In the genomic region with DNA sequence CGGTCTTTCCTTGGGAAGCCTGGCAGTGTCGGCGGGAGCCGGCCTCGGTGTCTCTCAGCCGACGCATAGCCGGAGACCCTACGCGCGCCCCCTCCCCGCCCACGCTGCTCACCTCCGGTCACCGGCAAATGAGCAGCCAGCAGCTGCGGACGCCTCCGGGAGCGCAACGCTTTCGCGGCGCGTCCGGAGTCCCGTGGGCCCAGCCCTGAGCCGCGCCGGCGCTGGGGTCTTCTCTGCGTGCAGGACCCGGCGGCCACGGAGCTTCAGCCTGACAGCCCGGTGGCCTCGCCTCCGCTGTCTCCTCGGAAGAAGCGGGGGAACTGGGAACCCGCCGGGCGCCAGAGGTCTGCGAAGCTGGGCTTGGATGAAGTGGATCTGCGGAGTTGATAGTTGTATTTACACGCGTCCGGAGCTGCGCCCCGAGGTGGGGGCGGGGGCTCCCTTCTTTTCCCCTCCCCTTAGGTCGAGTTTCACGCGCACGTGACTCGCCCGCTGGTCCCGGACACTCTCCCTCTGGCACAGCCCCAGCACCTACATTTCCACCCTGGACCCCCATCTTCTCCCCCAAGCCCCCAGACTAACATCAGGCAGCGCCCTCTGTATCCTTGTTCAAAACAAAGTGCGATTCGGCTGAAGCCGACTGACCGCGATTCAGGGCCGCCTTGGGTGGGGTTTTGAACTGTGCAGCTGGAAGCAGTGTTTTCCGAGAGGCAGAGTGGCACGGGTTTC, we compare ENCODE assay signal across 1 cellular context.
A peak's percentile ranks its signal among the peaks of the same experiment; 100 is the strongest.
TF ChIP-seq lines count a peak whose summit lies in the region.

A gene (minus strand): TSS at position 371 of the 729 bp plus-strand sequence. CDS start 1,591 bp downstream, outside the sequence.

TF ChIP-seq in HepG2, 621 proteins besides CTCF, POLR2A, EP300 and RAD21 (continued from another document and continues in another):
- TF ChIP-seq, protein P1, sequence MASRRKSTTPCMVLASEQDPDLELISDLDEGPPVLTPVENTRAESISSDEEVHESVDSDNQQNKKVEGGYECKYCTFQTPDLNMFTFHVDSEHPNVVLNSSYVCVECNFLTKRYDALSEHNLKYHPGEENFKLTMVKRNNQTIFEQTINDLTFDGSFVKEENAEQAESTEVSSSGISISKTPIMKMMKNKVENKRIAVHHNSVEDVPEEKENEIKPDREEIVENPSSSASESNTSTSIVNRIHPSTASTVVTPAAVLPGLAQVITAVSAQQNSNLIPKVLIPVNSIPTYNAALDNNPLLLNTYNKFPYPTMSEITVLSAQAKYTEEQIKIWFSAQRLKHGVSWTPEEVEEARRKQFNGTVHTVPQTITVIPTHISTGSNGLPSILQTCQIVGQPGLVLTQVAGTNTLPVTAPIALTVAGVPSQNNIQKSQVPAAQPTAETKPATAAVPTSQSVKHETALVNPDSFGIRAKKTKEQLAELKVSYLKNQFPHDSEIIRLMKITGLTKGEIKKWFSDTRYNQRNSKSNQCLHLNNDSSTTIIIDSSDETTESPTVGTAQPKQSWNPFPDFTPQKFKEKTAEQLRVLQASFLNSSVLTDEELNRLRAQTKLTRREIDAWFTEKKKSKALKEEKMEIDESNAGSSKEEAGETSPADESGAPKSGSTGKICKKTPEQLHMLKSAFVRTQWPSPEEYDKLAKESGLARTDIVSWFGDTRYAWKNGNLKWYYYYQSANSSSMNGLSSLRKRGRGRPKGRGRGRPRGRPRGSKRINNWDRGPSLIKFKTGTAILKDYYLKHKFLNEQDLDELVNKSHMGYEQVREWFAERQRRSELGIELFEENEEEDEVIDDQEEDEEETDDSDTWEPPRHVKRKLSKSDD (CRISPR knock-in tag; IDR thresholded peaks at IDR 0.05; ENCODE audit: low read depth) = peak; percentile 68; the same call in 1 of the 2 replicates
- TF ChIP-seq, protein P2, sequence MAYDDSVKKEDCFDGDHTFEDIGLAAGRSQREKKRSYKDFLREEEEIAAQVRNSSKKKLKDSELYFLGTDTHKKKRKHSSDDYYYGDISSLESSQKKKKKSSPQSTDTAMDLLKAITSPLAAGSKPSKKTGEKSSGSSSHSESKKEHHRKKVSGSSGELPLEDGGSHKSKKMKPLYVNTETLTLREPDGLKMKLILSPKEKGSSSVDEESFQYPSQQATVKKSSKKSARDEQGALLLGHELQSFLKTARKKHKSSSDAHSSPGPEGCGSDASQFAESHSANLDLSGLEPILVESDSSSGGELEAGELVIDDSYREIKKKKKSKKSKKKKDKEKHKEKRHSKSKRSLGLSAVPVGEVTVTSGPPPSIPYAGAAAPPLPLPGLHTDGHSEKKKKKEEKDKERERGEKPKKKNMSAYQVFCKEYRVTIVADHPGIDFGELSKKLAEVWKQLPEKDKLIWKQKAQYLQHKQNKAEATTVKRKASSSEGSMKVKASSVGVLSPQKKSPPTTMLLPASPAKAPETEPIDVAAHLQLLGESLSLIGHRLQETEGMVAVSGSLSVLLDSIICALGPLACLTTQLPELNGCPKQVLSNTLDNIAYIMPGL (CRISPR knock-in tag; IDR thresholded peaks at IDR 0.05; ENCODE audit: borderline replicate concordance in 1 of 2, low read depth in 1 of 2) = peak; percentile 33 to 43; a peak in 2 of 4 replicates
- TF ChIP-seq MTF1 (CRISPR knock-in tag; IDR thresholded peaks at IDR 0.05) = no peak
- 0 out of 2 replicates have a peak, but pooled peaks have one; percentile 11 for TF ChIP-seq ZNF598 (CRISPR knock-in tag; IDR thresholded peaks at IDR 0.05; ENCODE audit: borderline replicate concordance)
- peak; percentile 36 for TF ChIP-seq HNRNPK (IDR thresholded peaks at IDR 0.05; ENCODE audit: low read depth, low read length, poor library complexity, severe bottlenecking)
- no peak for TF ChIP-seq PLRG1 (conservative IDR thresholded peaks at IDR 0.05)
- 0 out of 2 replicates have a peak, but pooled peaks have one; percentile 20 for TF ChIP-seq ZNF12 (CRISPR knock-in tag; IDR thresholded peaks at IDR 0.05)
- TF ChIP-seq ELF3 (CRISPR knock-in tag; IDR thresholded peaks at IDR 0.05) = 0 out of 2 replicates have a peak, but pooled peaks have one; percentile 15
- TF ChIP-seq, protein P3, sequence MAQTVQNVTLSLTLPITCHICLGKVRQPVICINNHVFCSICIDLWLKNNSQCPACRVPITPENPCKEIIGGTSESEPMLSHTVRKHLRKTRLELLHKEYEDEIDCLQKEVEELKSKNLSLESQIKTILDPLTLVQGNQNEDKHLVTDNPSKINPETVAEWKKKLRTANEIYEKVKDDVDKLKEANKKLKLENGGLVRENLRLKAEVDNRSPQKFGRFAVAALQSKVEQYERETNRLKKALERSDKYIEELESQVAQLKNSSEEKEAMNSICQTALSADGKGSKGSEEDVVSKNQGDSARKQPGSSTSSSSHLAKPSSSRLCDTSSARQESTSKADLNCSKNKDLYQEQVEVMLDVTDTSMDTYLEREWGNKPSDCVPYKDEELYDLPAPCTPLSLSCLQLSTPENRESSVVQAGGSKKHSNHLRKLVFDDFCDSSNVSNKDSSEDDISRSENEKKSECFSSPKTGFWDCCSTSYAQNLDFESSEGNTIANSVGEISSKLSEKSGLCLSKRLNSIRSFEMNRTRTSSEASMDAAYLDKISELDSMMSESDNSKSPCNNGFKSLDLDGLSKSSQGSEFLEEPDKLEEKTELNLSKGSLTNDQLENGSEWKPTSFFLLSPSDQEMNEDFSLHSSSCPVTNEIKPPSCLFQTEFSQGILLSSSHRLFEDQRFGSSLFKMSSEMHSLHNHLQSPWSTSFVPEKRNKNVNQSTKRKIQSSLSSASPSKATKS (CRISPR knock-in tag; IDR thresholded peaks at IDR 0.05) = no peak
- TF ChIP-seq KLF6 (CRISPR knock-in tag; IDR thresholded peaks at IDR 0.05) = peak; percentile 65; the same call in 1 of the 2 replicates
- 0 out of 2 replicates have a peak, but pooled peaks have one; percentile 34 for TF ChIP-seq RARA (CRISPR knock-in tag; IDR thresholded peaks at IDR 0.05)
- TF ChIP-seq ZNF775 (CRISPR knock-in tag; IDR thresholded peaks at IDR 0.05; ENCODE audit: borderline replicate concordance) = no peak
- TF ChIP-seq HMGA1 (CRISPR knock-in tag; conservative IDR thresholded peaks at IDR 0.05) = no peak
- TF ChIP-seq HNRNPLL (IDR thresholded peaks at IDR 0.05; ENCODE audit: low read depth, low read length, poor library complexity, severe bottlenecking) = peak; percentile 89
- TF ChIP-seq ZNF121 (CRISPR knock-in tag; IDR thresholded peaks at IDR 0.05) = no peak
- peak; percentile 58; the same call in 1 of the 2 replicates for TF ChIP-seq ZNF761 (CRISPR knock-in tag; conservative IDR thresholded peaks at IDR 0.05)
- TF ChIP-seq TBX2 (CRISPR knock-in tag; IDR thresholded peaks at IDR 0.05; ENCODE audit: borderline replicate concordance) = peak; percentile 18; the same call in 1 of the 2 replicates
- TF ChIP-seq, protein P4, sequence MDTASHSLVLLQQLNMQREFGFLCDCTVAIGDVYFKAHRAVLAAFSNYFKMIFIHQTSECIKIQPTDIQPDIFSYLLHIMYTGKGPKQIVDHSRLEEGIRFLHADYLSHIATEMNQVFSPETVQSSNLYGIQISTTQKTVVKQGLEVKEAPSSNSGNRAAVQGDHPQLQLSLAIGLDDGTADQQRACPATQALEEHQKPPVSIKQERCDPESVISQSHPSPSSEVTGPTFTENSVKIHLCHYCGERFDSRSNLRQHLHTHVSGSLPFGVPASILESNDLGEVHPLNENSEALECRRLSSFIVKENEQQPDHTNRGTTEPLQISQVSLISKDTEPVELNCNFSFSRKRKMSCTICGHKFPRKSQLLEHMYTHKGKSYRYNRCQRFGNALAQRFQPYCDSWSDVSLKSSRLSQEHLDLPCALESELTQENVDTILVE (CRISPR knock-in tag; IDR thresholded peaks at IDR 0.05) = 0 out of 2 replicates have a peak, but pooled peaks have one; percentile 41
- TF ChIP-seq KLF11 (CRISPR knock-in tag; IDR thresholded peaks at IDR 0.05) = peak; percentile 50; the same call in 1 of the 2 replicates
- TF ChIP-seq CBX2 (IDR thresholded peaks at IDR 0.05; ENCODE audit: low read depth, low read length) = no peak
- TF ChIP-seq CBX2 (CRISPR knock-in tag; IDR thresholded peaks at IDR 0.05; ENCODE audit: low read depth) = no peak
- TF ChIP-seq, protein P5, sequence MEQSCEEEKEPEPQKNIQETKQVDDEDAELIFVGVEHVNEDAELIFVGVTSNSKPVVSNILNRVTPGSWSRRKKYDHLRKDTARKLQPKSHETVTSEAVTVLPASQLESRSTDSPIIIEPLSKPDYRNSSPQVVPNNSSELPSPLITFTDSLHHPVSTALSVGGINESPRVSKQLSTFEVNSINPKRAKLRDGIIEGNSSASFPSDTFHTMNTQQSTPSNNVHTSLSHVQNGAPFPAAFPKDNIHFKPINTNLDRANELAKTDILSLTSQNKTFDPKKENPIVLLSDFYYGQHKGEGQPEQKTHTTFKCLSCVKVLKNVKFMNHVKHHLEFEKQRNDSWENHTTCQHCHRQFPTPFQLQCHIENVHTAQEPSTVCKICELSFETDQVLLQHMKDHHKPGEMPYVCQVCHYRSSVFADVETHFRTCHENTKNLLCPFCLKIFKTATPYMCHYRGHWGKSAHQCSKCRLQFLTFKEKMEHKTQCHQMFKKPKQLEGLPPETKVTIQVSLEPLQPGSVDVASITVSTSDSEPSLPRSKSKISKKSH (CRISPR knock-in tag; IDR thresholded peaks at IDR 0.05; ENCODE audit: borderline replicate concordance) = peak; percentile 92
- 0 out of 2 replicates have a peak, but pooled peaks have one; percentile 6 for TF ChIP-seq ZNF607 (CRISPR knock-in tag; IDR thresholded peaks at IDR 0.05; ENCODE audit: borderline replicate concordance)
- TF ChIP-seq ZSCAN20 (CRISPR knock-in tag; IDR thresholded peaks at IDR 0.05; ENCODE audit: borderline replicate concordance) = no peak
- peak; percentile 87 for TF ChIP-seq RBFOX2 (IDR thresholded peaks at IDR 0.05; ENCODE audit: low read depth, low read length)
- TF ChIP-seq, protein P6, sequence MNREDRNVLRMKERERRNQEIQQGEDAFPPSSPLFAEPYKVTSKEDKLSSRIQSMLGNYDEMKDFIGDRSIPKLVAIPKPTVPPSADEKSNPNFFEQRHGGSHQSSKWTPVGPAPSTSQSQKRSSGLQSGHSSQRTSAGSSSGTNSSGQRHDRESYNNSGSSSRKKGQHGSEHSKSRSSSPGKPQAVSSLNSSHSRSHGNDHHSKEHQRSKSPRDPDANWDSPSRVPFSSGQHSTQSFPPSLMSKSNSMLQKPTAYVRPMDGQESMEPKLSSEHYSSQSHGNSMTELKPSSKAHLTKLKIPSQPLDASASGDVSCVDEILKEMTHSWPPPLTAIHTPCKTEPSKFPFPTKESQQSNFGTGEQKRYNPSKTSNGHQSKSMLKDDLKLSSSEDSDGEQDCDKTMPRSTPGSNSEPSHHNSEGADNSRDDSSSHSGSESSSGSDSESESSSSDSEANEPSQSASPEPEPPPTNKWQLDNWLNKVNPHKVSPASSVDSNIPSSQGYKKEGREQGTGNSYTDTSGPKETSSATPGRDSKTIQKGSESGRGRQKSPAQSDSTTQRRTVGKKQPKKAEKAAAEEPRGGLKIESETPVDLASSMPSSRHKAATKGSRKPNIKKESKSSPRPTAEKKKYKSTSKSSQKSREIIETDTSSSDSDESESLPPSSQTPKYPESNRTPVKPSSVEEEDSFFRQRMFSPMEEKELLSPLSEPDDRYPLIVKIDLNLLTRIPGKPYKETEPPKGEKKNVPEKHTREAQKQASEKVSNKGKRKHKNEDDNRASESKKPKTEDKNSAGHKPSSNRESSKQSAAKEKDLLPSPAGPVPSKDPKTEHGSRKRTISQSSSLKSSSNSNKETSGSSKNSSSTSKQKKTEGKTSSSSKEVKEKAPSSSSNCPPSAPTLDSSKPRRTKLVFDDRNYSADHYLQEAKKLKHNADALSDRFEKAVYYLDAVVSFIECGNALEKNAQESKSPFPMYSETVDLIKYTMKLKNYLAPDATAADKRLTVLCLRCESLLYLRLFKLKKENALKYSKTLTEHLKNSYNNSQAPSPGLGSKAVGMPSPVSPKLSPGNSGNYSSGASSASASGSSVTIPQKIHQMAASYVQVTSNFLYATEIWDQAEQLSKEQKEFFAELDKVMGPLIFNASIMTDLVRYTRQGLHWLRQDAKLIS (CRISPR knock-in tag; IDR thresholded peaks at IDR 0.05) = 0 out of 2 replicates have a peak, but pooled peaks have one; percentile 35
- 0 out of 2 replicates have a peak, but pooled peaks have one; percentile 63 for TF ChIP-seq IRX3 (CRISPR knock-in tag; IDR thresholded peaks at IDR 0.05; ENCODE audit: borderline replicate concordance, low read depth)
- TF ChIP-seq, protein P7, sequence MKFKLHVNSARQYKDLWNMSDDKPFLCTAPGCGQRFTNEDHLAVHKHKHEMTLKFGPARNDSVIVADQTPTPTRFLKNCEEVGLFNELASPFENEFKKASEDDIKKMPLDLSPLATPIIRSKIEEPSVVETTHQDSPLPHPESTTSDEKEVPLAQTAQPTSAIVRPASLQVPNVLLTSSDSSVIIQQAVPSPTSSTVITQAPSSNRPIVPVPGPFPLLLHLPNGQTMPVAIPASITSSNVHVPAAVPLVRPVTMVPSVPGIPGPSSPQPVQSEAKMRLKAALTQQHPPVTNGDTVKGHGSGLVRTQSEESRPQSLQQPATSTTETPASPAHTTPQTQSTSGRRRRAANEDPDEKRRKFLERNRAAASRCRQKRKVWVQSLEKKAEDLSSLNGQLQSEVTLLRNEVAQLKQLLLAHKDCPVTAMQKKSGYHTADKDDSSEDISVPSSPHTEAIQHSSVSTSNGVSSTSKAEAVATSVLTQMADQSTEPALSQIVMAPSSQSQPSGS (CRISPR knock-in tag; IDR thresholded peaks at IDR 0.05) = 0 out of 2 replicates have a peak, but pooled peaks have one; percentile 12
- no peak for TF ChIP-seq ZNF10 (CRISPR knock-in tag; IDR thresholded peaks at IDR 0.05; ENCODE audit: borderline replicate concordance, low read depth)
- TF ChIP-seq, protein P8, sequence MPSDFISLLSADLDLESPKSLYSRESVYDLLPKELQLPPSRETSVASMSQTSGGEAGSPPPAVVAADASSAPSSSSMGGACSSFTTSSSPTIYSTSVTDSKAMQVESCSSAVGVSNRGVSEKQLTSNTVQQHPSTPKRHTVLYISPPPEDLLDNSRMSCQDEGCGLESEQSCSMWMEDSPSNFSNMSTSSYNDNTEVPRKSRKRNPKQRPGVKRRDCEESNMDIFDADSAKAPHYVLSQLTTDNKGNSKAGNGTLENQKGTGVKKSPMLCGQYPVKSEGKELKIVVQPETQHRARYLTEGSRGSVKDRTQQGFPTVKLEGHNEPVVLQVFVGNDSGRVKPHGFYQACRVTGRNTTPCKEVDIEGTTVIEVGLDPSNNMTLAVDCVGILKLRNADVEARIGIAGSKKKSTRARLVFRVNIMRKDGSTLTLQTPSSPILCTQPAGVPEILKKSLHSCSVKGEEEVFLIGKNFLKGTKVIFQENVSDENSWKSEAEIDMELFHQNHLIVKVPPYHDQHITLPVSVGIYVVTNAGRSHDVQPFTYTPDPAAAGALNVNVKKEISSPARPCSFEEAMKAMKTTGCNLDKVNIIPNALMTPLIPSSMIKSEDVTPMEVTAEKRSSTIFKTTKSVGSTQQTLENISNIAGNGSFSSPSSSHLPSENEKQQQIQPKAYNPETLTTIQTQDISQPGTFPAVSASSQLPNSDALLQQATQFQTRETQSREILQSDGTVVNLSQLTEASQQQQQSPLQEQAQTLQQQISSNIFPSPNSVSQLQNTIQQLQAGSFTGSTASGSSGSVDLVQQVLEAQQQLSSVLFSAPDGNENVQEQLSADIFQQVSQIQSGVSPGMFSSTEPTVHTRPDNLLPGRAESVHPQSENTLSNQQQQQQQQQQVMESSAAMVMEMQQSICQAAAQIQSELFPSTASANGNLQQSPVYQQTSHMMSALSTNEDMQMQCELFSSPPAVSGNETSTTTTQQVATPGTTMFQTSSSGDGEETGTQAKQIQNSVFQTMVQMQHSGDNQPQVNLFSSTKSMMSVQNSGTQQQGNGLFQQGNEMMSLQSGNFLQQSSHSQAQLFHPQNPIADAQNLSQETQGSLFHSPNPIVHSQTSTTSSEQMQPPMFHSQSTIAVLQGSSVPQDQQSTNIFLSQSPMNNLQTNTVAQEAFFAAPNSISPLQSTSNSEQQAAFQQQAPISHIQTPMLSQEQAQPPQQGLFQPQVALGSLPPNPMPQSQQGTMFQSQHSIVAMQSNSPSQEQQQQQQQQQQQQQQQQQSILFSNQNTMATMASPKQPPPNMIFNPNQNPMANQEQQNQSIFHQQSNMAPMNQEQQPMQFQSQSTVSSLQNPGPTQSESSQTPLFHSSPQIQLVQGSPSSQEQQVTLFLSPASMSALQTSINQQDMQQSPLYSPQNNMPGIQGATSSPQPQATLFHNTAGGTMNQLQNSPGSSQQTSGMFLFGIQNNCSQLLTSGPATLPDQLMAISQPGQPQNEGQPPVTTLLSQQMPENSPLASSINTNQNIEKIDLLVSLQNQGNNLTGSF (CRISPR knock-in tag; IDR thresholded peaks at IDR 0.05) = no peak; the same call in 1 of the 2 replicates
